8 cellular contexts compared by ENCODE assay signal in genomic region chr21:39003982-39004775, GRCh38.
DNase-seq lines count a peak whose midpoint lies in the region; ATAC-seq, FAIRE-seq and TF ChIP-seq lines count a peak whose summit lies in the region.

No MANE protein-coding gene starts in this region.

- DNase-seq in Right ventricle myocardium inferior (ENCODE audit: missing footprints) (no peak), cardiac septum (ENCODE audit: low spot score) (no peak), bronchial epithelial cell (ENCODE audit: low read depth) (peak; percentile 28), left lobe of liver (ENCODE audit: low spot score) (no peak), COLO829 (ENCODE audit: low spot score) (no peak)

- H3K9me3 ChIP-seq in mesodermal cell (ENCODE audit: control insufficient read depth, low read length): peaks cover 3% of the 10 kb centered on the region

- intact Hi-C loops in Right ventricle myocardium inferior (cut with DNase I) (loop anchor here (10.0 kb wide), 1 partner anchor 269 kb away; no protein-coding TSS in a partner anchor), cardiac septum (cut with DNase I) (loop anchor here (5.0 kb wide), 2 partner anchors 113 to 197 kb away; partner anchors contain the start of gene ETS2)

- WGBS in mesodermal cell (ENCODE audit: insufficient coverage in 2 of 2), 2 experiments: 87 to 89% methylated on average over 12 of the region's 12 CpGs

- FAIRE-seq in bronchial epithelial cell (lab: Jason Lieb, UNC): peak; percentile 52

- H3K36me3 ChIP-seq in bronchial epithelial cell (ENCODE audit: control insufficient read depth, insufficient read depth, low read length) (no peaks in the 10 kb centered on the region), mesodermal cell (ENCODE audit: control insufficient read depth, insufficient read depth, low read length) (no peaks in the 10 kb centered on the region)

- no peaks in the 10 kb centered on the region for H3K4me1 ChIP-seq in mesodermal cell (ENCODE audit: control insufficient read depth, insufficient read depth, low read length, poor library complexity, severe bottlenecking)

- no peak overlapping the region for H3K4me3 ChIP-seq in bronchial epithelial cell (ENCODE audit: low read depth, low read length)
- H3K4me3 ChIP-seq in mesodermal cell (ENCODE audit: extremely low read depth, insufficient read depth, low read length, poor library complexity, severe bottlenecking): no peak overlapping the region

- no peak for TF ChIP-seq CTCF in bronchial epithelial cell (IDR thresholded peaks at IDR 0.05; ENCODE audit: insufficient read depth, low read length, severe bottlenecking)

- H3K27me3 ChIP-seq in bronchial epithelial cell (ENCODE audit: control insufficient read depth, insufficient read depth, low read length): no peaks in the 10 kb centered on the region

- ATAC-seq in Right ventricle myocardium inferior: peak; percentile 6
- ATAC-seq in left lobe of liver: no peak
- ATAC-seq in HG03378 (IDR thresholded peaks at IDR 0.05; ENCODE audit: unreplicated experiment): no peak
- no peak for ATAC-seq in HG03571 (IDR thresholded peaks at IDR 0.05; ENCODE audit: unreplicated experiment)

- H3K27ac ChIP-seq in mesodermal cell (ENCODE audit: low read depth, low read length, severe bottlenecking): peak overlapping the region; percentile 39
